In genomic region chrX:99887918-99888317, GRCh38 we compare ENCODE assay signal across 29 cellular contexts.
"Had no signal": no experiment of that assay in that cellular context is flagged by ENCODE, and none has a peak within 500 bp of the region (broad histone marks: within the 10 kb centered on the region; RNA-seq: fewer than 3 reads in every experiment).

No MANE protein-coding gene starts in this region.

- FAIRE-seq: urothelium cell line had no signal

- H3K9me3 ChIP-seq: suprapubic skin, testis, thoracic aorta, thyroid gland, tibial artery, tibial nerve, transverse colon, upper lobe of left lung, upper lobe of right lung, uterus, vagina had no signal

- H3K27me3 Mint-ChIP-seq: stimulated activated memory B cell treated with anti-CD40 and anti-IgM and Interleukin-4, amounts not matched to agents 10 μg/mL and 1 μg/mL and 100 μg/mL, for 72 hours; stimulated activated naive B cell treated with anti-CD40 and anti-IgM and Interleukin-4, amounts not matched to agents 10 μg/mL and 1 μg/mL and 100 μg/mL, for 72 hours; stimulated activated naive CD8-positive, alpha-beta T cell treated with anti-CD3 and anti-CD28 coated beads, Interleukin-15, amount 100 ng/mL, for 72 hours; stimulated activated naive CD8-positive, alpha-beta T cell treated with anti-CD3 and anti-CD28 coated beads, Interleukin-15, Interleukin-2, amounts not matched to agents 100 ng/mL and 50 ng/mL, for 24 hours had no signal

- H3K36me3 Mint-ChIP-seq: stimulated activated effector memory CD8-positive, alpha-beta T cell treated with anti-CD3 and anti-CD28 coated beads, Interleukin-12 subunit alpha, Interleukin-12 subunit beta, amount 100 ng/mL, for 72 hours; stimulated activated memory B cell treated with anti-CD40 and anti-IgM and Interleukin-4, amounts not matched to agents 10 μg/mL and 1 μg/mL and 100 μg/mL, for 72 hours; stimulated activated naive B cell treated with anti-CD40 and anti-IgM and Interleukin-4, amounts not matched to agents 10 μg/mL and 1 μg/mL and 100 μg/mL, for 72 hours; type B pancreatic cell had no signal

- DNase-seq: stimulated activated CD4-positive, alpha-beta T cell treated with anti-CD3 and anti-CD28 coated beads, Interleukin-2, amount 100 ng/mL, for 48 hours; stimulated activated CD4-positive, alpha-beta T cell treated with anti-CD3 and anti-CD28 coated beads, Interleukin-4, amount 100 ng/mL, for 1 hour; stimulated activated CD4-positive, alpha-beta T cell treated with anti-CD3 and anti-CD28 coated beads, Interleukin-4, amount 100 ng/mL, for 24 hours; stimulated activated CD4-positive, alpha-beta T cell treated with anti-CD3 and anti-CD28 coated beads, Interleukin-4, amount 100 ng/mL, for 4 hours; stimulated activated CD8-positive, alpha-beta memory T cell treated with anti-CD3 and anti-CD28 coated beads, Interleukin-4, amount 100 ng/mL, for 48 hours; stimulated activated naive B cell treated with anti-CD40 and anti-IgM and Interleukin-4, amounts not matched to agents 10 μg/mL and 1 μg/mL and 100 μg/mL, for 72 hours; stimulated activated naive CD4-positive, alpha-beta T cell; stimulated activated naive CD4-positive, alpha-beta T cell treated with Interleukin-2 at 50 U/mL for 16 hours; stimulated activated naive CD8-positive, alpha-beta T cell treated with anti-CD3 and anti-CD28 coated beads, Interleukin-15, amount 100 ng/mL, for 72 hours; stimulated activated naive CD8-positive, alpha-beta T cell treated with anti-CD3 and anti-CD28 coated beads, Interleukin-15, Interleukin-2, amounts not matched to agents 100 U/mL and 50 U/mL, for 24 hours; stomach; substantia nigra; testis; thyroid gland; tibial artery; transverse colon; trophoblast cell; upper lobe of right lung; uterus had no signal

- H3K4me1 ChIP-seq: stomach, suprapubic skin, testis, thyroid gland, tibial artery, tibial nerve, transverse colon, upper lobe of left lung, upper lobe of right lung, uterus, vagina had no signal

- H3K27ac Mint-ChIP-seq: stimulated activated effector memory CD8-positive, alpha-beta T cell treated with anti-CD3 and anti-CD28 coated beads, Interleukin-12 subunit alpha, Interleukin-12 subunit beta, amount 100 ng/mL, for 72 hours; stimulated activated memory B cell treated with anti-CD40 and anti-IgM and Interleukin-4, amounts not matched to agents 10 μg/mL and 1 μg/mL and 100 μg/mL, for 72 hours; stimulated activated naive B cell treated with anti-CD40 and anti-IgM and Interleukin-4, amounts not matched to agents 10 μg/mL and 1 μg/mL and 100 μg/mL, for 72 hours; stimulated activated naive CD8-positive, alpha-beta T cell treated with anti-CD3 and anti-CD28 coated beads, Interleukin-15, amount 100 ng/mL, for 72 hours; stimulated activated naive CD8-positive, alpha-beta T cell treated with anti-CD3 and anti-CD28 coated beads, Interleukin-15, Interleukin-2, amounts not matched to agents 100 ng/mL and 50 ng/mL, for 24 hours; type B pancreatic cell had no signal

- H3K4me1 Mint-ChIP-seq: stimulated activated effector memory CD8-positive, alpha-beta T cell treated with anti-CD3 and anti-CD28 coated beads, Interleukin-12 subunit alpha, Interleukin-12 subunit beta, amount 100 ng/mL, for 72 hours; stimulated activated memory B cell treated with anti-CD40 and anti-IgM and Interleukin-4, amounts not matched to agents 10 μg/mL and 1 μg/mL and 100 μg/mL, for 72 hours; stimulated activated naive B cell treated with anti-CD40 and anti-IgM and Interleukin-4, amounts not matched to agents 10 μg/mL and 1 μg/mL and 100 μg/mL, for 72 hours; stimulated activated naive CD8-positive, alpha-beta T cell treated with anti-CD3 and anti-CD28 coated beads, Interleukin-15, amount 100 ng/mL, for 72 hours had no signal

- H3K27ac ChIP-seq: stomach, suprapubic skin, testis, thoracic aorta, thyroid gland, tibial artery, tibial nerve, transverse colon, upper lobe of left lung, upper lobe of right lung, uterus, vagina had no signal

- H3K27me3 ChIP-seq: stomach, suprapubic skin, testis, thyroid gland, tibial artery, tibial nerve, transverse colon, upper lobe of left lung, upper lobe of right lung, uterus, vagina had no signal

- H3K4me3 ChIP-seq: stomach, suprapubic skin, testis, thoracic aorta, thyroid gland, tibial artery, tibial nerve, transverse colon, upper lobe of left lung, upper lobe of right lung, uterus, vagina had no signal

- H3K9me3 Mint-ChIP-seq: stimulated activated naive CD8-positive, alpha-beta T cell treated with anti-CD3 and anti-CD28 coated beads, Interleukin-15, Interleukin-2, amounts not matched to agents 100 ng/mL and 50 ng/mL, for 24 hours had no signal

- H3K36me3 ChIP-seq: stomach, suprapubic skin, thoracic aorta, thyroid gland, tibial artery, tibial nerve, transverse colon, upper lobe of left lung, upper lobe of right lung, uterus, vagina had no signal

- H3K4me3 Mint-ChIP-seq: stimulated activated effector memory CD8-positive, alpha-beta T cell treated with anti-CD3 and anti-CD28 coated beads, Interleukin-12 subunit alpha, Interleukin-12 subunit beta, amount 100 ng/mL, for 72 hours; stimulated activated memory B cell treated with anti-CD40 and anti-IgM and Interleukin-4, amounts not matched to agents 10 μg/mL and 1 μg/mL and 100 μg/mL, for 72 hours; stimulated activated naive B cell treated with anti-CD40 and anti-IgM and Interleukin-4, amounts not matched to agents 10 μg/mL and 1 μg/mL and 100 μg/mL, for 72 hours; stimulated activated naive CD8-positive, alpha-beta T cell treated with anti-CD3 and anti-CD28 coated beads, Interleukin-15, amount 100 ng/mL, for 72 hours; stimulated activated naive CD8-positive, alpha-beta T cell treated with anti-CD3 and anti-CD28 coated beads, Interleukin-15, Interleukin-2, amounts not matched to agents 100 ng/mL and 50 ng/mL, for 24 hours; type B pancreatic cell had no signal

- ATAC-seq: stimulated activated effector memory CD8-positive, alpha-beta T cell treated with anti-CD3 and anti-CD28 coated beads, Interleukin-12 subunit alpha, Interleukin-12 subunit beta, amount 100 ng/mL, for 72 hours; stimulated activated memory B cell treated with anti-CD40 and anti-IgM and Interleukin-4, amounts not matched to agents 10 μg/mL and 1 μg/mL and 100 μg/mL, for 72 hours; stimulated activated naive B cell treated with anti-CD40 and anti-IgM and Interleukin-4, amounts not matched to agents 10 μg/mL and 1 μg/mL and 100 μg/mL, for 72 hours; stimulated activated naive CD8-positive, alpha-beta T cell treated with anti-CD3 and anti-CD28 coated beads, Interleukin-15, amount 100 ng/mL, for 72 hours; stimulated activated naive CD8-positive, alpha-beta T cell treated with anti-CD3 and anti-CD28 coated beads, Interleukin-15, Interleukin-2, amounts not matched to agents 100 U/mL and 50 U/mL, for 24 hours; upper lobe of right lung had no signal
